Comparison of ENCODE assay signal across 1 cellular context in genomic region chr22:50306753-50307749, GRCh38.
TF ChIP-seq lines count a peak whose summit lies in the region.

Gene PLXNB2, minus strand, starts transcription at chr22:50307646. Its CDS starts 17,062 bp downstream, at chr22:50290584.

TF ChIP-seq in HepG2, 621 proteins besides CTCF, POLR2A, EP300 and RAD21 (continued from another document and continues in another):
- TF ChIP-seq ZNF383 (CRISPR knock-in tag; IDR thresholded peaks at IDR 0.05; ENCODE audit: borderline replicate concordance), result no peak
- no peak for TF ChIP-seq NFIC (IDR thresholded peaks at IDR 0.05; ENCODE audit: low read length)
- no peak for TF ChIP-seq NR2C2 (CRISPR knock-in tag; IDR thresholded peaks at IDR 0.05; ENCODE audit: borderline replicate concordance)
- TF ChIP-seq HOXA5 (CRISPR knock-in tag; IDR thresholded peaks at IDR 0.05), result no peak
- TF ChIP-seq MZF1 (CRISPR knock-in tag; IDR thresholded peaks at IDR 0.05; ENCODE audit: borderline replicate concordance), result no peak
- no peak for TF ChIP-seq TFE3 (CRISPR knock-in tag; IDR thresholded peaks at IDR 0.05)
- TF ChIP-seq ZNF615 (CRISPR knock-in tag; IDR thresholded peaks at IDR 0.05; ENCODE audit: borderline replicate concordance), result no peak
- no peak for TF ChIP-seq ZBTB26 (CRISPR knock-in tag; IDR thresholded peaks at IDR 0.05; ENCODE audit: borderline replicate concordance)
- TF ChIP-seq TBP (CRISPR knock-in tag; IDR thresholded peaks at IDR 0.05), result no peak
- no peak for TF ChIP-seq CAMTA2 (CRISPR knock-in tag; IDR thresholded peaks at IDR 0.05; ENCODE audit: borderline replicate concordance)
- no peak for TF ChIP-seq MTA1 (CRISPR knock-in tag; IDR thresholded peaks at IDR 0.05; ENCODE audit: borderline replicate concordance)
- TF ChIP-seq ZNF407 (CRISPR knock-in tag; IDR thresholded peaks at IDR 0.05; ENCODE audit: not compliant biosample characterization), result no peak
- no peak for TF ChIP-seq ATRX (CRISPR knock-in tag; IDR thresholded peaks at IDR 0.05; ENCODE audit: borderline replicate concordance)
- TF ChIP-seq ZNF556 (CRISPR knock-in tag; IDR thresholded peaks at IDR 0.05; ENCODE audit: borderline replicate concordance), result no peak
- no peak for TF ChIP-seq WIZ (CRISPR knock-in tag; IDR thresholded peaks at IDR 0.05)
- TF ChIP-seq RFX3 (CRISPR knock-in tag; IDR thresholded peaks at IDR 0.05), result peak; percentile 61
- TF ChIP-seq U2AF2 (IDR thresholded peaks at IDR 0.05; ENCODE audit: low read depth, low read length), result no peak
- TF ChIP-seq RFX1 (IDR thresholded peaks at IDR 0.05), result peak; percentile 62
- TF ChIP-seq ZNF326 (CRISPR knock-in tag; IDR thresholded peaks at IDR 0.05; ENCODE audit: borderline replicate concordance), result no peak
- TF ChIP-seq SAFB2 (CRISPR knock-in tag; IDR thresholded peaks at IDR 0.05; ENCODE audit: borderline replicate concordance, low read depth), result no peak; the same call in 1 of the 2 replicates
- no peak for TF ChIP-seq KAT2B (IDR thresholded peaks at IDR 0.05; ENCODE audit: borderline replicate concordance, low read depth, low read length)
- no peak for TF ChIP-seq MAF1 (CRISPR knock-in tag; IDR thresholded peaks at IDR 0.05; ENCODE audit: borderline replicate concordance)
- TF ChIP-seq ZNF644 (CRISPR knock-in tag; IDR thresholded peaks at IDR 0.05; ENCODE audit: low read depth), result no peak
- no peak for TF ChIP-seq ZEB1 (IDR thresholded peaks at IDR 0.05; ENCODE audit: insufficient replicate concordance, low read depth)
- no peak for TF ChIP-seq PREB (CRISPR knock-in tag; IDR thresholded peaks at IDR 0.05)
- peak; percentile 50 for TF ChIP-seq ZNF574 (CRISPR knock-in tag; IDR thresholded peaks at IDR 0.05)
- no peak for TF ChIP-seq ZBTB49 (CRISPR knock-in tag; IDR thresholded peaks at IDR 0.05; ENCODE audit: borderline replicate concordance)
- TF ChIP-seq ZNF777 (CRISPR knock-in tag; IDR thresholded peaks at IDR 0.05), result no peak; the same call in 1 of the 2 replicates
- no peak for TF ChIP-seq ISL2 (CRISPR knock-in tag; IDR thresholded peaks at IDR 0.05)
- no peak for TF ChIP-seq ZNF143 (CRISPR knock-in tag; IDR thresholded peaks at IDR 0.05)
- TF ChIP-seq SMAD1 (CRISPR knock-in tag; IDR thresholded peaks at IDR 0.05; ENCODE audit: borderline replicate concordance, low read depth), result no peak
- no peak for TF ChIP-seq HINFP (CRISPR knock-in tag; IDR thresholded peaks at IDR 0.05; ENCODE audit: low read depth)
- TF ChIP-seq ZNF552 (CRISPR knock-in tag; IDR thresholded peaks at IDR 0.05; ENCODE audit: borderline replicate concordance), result 0 out of 2 replicates have a peak, but pooled peaks have one; percentile 41
- TF ChIP-seq MAZ (IDR thresholded peaks at IDR 0.05; ENCODE audit: borderline replicate concordance, low read depth, low read length), result peak; percentile 77; the same call in 1 of the 2 replicates
- no peak for TF ChIP-seq MAZ (CRISPR knock-in tag; IDR thresholded peaks at IDR 0.05; ENCODE audit: low read depth)
- TF ChIP-seq ZBTB14 (CRISPR knock-in tag; IDR thresholded peaks at IDR 0.05), result no peak
- TF ChIP-seq ZNF674 (CRISPR knock-in tag; IDR thresholded peaks at IDR 0.05; ENCODE audit: low read depth), result no peak
- TF ChIP-seq ZNF839 (CRISPR knock-in tag; IDR thresholded peaks at IDR 0.05; ENCODE audit: borderline replicate concordance), result no peak
- TF ChIP-seq ZSCAN12 (CRISPR knock-in tag; IDR thresholded peaks at IDR 0.05), result no peak
- no peak for TF ChIP-seq TGIF2 (CRISPR knock-in tag; IDR thresholded peaks at IDR 0.05)
- no peak for TF ChIP-seq ZNF75D (CRISPR knock-in tag; IDR thresholded peaks at IDR 0.05; ENCODE audit: borderline replicate concordance)
